Comparison of ENCODE assay signal across 10 cellular contexts in the genomic region with DNA sequence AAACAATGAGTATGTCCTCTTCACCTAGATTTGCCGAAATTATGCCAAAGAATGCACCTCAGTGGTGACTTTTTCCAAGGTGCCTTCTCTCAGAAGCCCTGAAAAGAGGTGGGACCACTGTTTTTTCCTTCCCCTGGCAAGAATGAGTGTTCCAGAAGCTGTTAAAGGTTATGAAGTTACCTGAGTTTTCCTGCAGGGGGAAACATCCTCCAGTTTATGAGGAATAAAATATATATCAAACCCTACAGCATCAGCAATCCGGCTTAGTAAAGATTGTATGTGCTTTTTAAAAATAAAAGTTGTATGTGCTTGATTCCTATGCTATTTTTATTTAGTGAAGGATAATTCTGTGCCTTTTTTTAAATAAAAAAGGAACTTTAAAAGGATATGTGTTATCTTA.
A peak's percentile ranks its signal among the peaks of the same experiment; 100 is the strongest.
DNase-seq lines count a peak whose midpoint lies in the region; ATAC-seq, FAIRE-seq and TF ChIP-seq lines count a peak whose summit lies in the region.
"Had no signal": no experiment of that assay in that cellular context is flagged by ENCODE, and none has a peak within 500 bp of the region (broad histone marks: within the 10 kb centered on the region; RNA-seq: fewer than 3 reads in every experiment).

No MANE protein-coding gene starts in this region.

- intact Hi-C loops in PC-9 (cut with micrococcal nuclease; ENCODE audit: unreplicated experiment), result no loop called here

- TF ChIP-seq CTCF in A549 (IDR thresholded peaks at IDR 0.05) (peak; percentile 40), PC-9 (conservative IDR thresholded peaks at IDR 0.05) (peak; percentile 37; the same call in 1 of the 2 replicates)

- H3K27me3 ChIP-seq in PC-9 (ENCODE audit: insufficient read depth, low read depth), result no peaks in the 10 kb centered on the region

- BruUV-seq in PC-9 (replicated peaks; lab: Mats Ljungman, UMichigan), result no TSS peak

- FAIRE-seq in A549 (lab: Jason Lieb, UNC), result no peak

- no peak overlapping the region for H2AFZ ChIP-seq in PC-9
- H2AFZ ChIP-seq: parathyroid adenoma had no signal

- H3K4me1 ChIP-seq in A549 (no peaks in the 10 kb centered on the region), PC-9 (replicated peaks; ENCODE audit: insufficient read depth) (no peaks in the 10 kb centered on the region)
- H3K4me1 ChIP-seq: parathyroid adenoma had no signal

- peak; percentile 44 to 50; a peak in 4 of 5 replicates for TF ChIP-seq RAD21 in A549 (conservative IDR thresholded peaks at IDR 0.05 in 1 of 2, IDR thresholded peaks at IDR 0.05 in 1 of 2)

- H3K9me3 ChIP-seq in A549 (no peaks in the 10 kb centered on the region), PC-9 (ENCODE audit: insufficient read depth, low read depth) (no peaks in the 10 kb centered on the region)

- no peak overlapping the region for H3K27ac ChIP-seq in A549
- no peak overlapping the region for H3K27ac ChIP-seq in PC-9
- H3K27ac ChIP-seq: parathyroid adenoma had no signal

- DNase-seq in A549 (ENCODE audit: low read depth in 1 of 2, low spot score in 1 of 2) (peak in 1 of 2 experiments; percentile 20), PC-9 (no peak), fibroblast of the conjunctiva (ENCODE audit: low read depth) (peak; percentile 4), NCI-H226 (no peak), NCI-H524 treated with DMSO at 0.1 percent for 48 hours (lab: John Stamatoyannopoulos, UW) (no peak)
- DNase-seq: NCI-H2081 treated with DMSO at 0.1 percent for 48 hours had no signal

- POLR2A ChIA-PET in A549 (lab: Yijun Ruan, JAX), result no interaction called here
- POLR2A ChIA-PET in PC-9 (lab: Charles Lee; ENCODE audit: unreplicated experiment), result no interaction called here

- H3F3A ChIP-seq in PC-9 (ENCODE audit: insufficient read depth, low read depth), result no peaks in the 10 kb centered on the region

- no peaks in the 10 kb centered on the region for H3K79me2 ChIP-seq in PC-9 (ENCODE audit: low read depth)
- H3K79me2 ChIP-seq: parathyroid adenoma had no signal

- no peaks in the 10 kb centered on the region for H4K20me1 ChIP-seq in PC-9 (ENCODE audit: insufficient read depth)

- CTCF ChIA-PET in A549 (lab: Yijun Ruan, JAX), result interaction anchor here (0.8 to 3.3 kb wide), 3 partner anchors 18 to 518 kb away, joined by 3 to 12 read pairs (median 4); no protein-coding TSS in a partner anchor
- CTCF ChIA-PET in PC-9 (lab: Charles Lee), result no interaction called here

- no peaks in the 10 kb centered on the region for H3K9me2 ChIP-seq in PC-9 (ENCODE audit: insufficient read depth)

- H3K4me2 ChIP-seq in A549 (no peak overlapping the region), PC-9 (no peak overlapping the region)

- no peaks in the 10 kb centered on the region for H3K36me3 ChIP-seq in PC-9 (ENCODE audit: low read depth)

- ATAC-seq in A549 (peak; percentile 54 to 80; a peak in 4 of 6 replicates), GM18511 (IDR thresholded peaks at IDR 0.05; ENCODE audit: unreplicated experiment) (peak; percentile 61), HG03354 (IDR thresholded peaks at IDR 0.05; ENCODE audit: poor library complexity, severe bottlenecking, unreplicated experiment) (no peak), GM18520 (IDR thresholded peaks at IDR 0.05; ENCODE audit: unreplicated experiment) (no peak)

- TF ChIP-seq EP300 in A549 (IDR thresholded peaks at IDR 0.05), result no peak

- 2% methylated on average over 2 of the region's 2 CpGs for WGBS in A549 (ENCODE audit: missing lambda C conversion rate)

- TF ChIP-seq POLR2A in A549 (IDR thresholded peaks at IDR 0.05; ENCODE audit: low read length), result no peak

- no peak overlapping the region for H3K4me3 ChIP-seq in A549
- H3K4me3 ChIP-seq in PC-9, result no peak overlapping the region

TF ChIP-seq in A549, 52 proteins besides CTCF, POLR2A, EP300 and RAD21:
- TF ChIP-seq SMC3 (IDR thresholded peaks at IDR 0.05) (peak; percentile 26; the same call in 1 of the 3 replicates), PHF8 (IDR thresholded peaks at IDR 0.05; ENCODE audit: borderline replicate concordance, low read depth) (no peak), RNF2 (IDR thresholded peaks at IDR 0.05; ENCODE audit: borderline replicate concordance, low read depth) (no peak)
TF ChIP-seq in A549: peak in this region for 1.

Comparison
In these comparisons a context has a peak if more than half of its experiments do, and no peak if none do; other contexts are left out.
1. ATAC-seq: peak in A549 (2 of 2) and GM18511 (single experiment); none in HG03354 (single experiment) and GM18520 (single experiment).